In the genomic region with DNA sequence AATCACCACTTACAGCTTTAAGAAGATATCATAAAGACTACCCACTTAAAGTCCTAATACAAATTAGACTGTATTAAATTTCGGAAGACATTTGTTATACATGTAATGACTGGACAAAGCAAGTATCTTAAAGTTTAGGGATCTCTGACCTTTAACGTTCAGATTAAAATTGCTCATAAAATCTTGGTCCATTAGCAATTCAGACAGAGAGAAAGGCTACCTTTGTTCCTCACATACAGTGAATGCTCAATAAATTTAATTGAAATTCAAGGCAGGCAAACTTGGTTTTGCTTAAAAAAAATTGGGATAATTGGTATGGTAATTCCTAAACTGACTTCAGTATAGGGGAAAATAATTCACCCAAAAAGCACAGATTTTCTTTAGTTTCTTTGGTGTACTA, we compare ENCODE assay signal across 7 cellular contexts.
"Had no signal": no experiment of that assay in that cellular context is flagged by ENCODE, and none has a peak within 500 bp of the region (broad histone marks: within the 10 kb centered on the region; RNA-seq: fewer than 3 reads in every experiment).

No MANE protein-coding gene starts in this region.

- H3K27me3 Mint-ChIP-seq: IgD-negative memory B cell had no signal

- ATAC-seq: HepG2, K562 had no signal

- H3K4me3 ChIP-seq: K562 had no signal

- H3K27ac ChIP-seq: HL-60 had no signal

- H3K27ac Mint-ChIP-seq: IgD-negative memory B cell had no signal

- H3K4me1 Mint-ChIP-seq: IgD-negative memory B cell had no signal

- H3K4me3 Mint-ChIP-seq: IgD-negative memory B cell had no signal

- DNase-seq: IMR-90, KBM-7, KG1 had no signal
